Comparison of ENCODE assay signal across 9 cellular contexts in the genomic region with DNA sequence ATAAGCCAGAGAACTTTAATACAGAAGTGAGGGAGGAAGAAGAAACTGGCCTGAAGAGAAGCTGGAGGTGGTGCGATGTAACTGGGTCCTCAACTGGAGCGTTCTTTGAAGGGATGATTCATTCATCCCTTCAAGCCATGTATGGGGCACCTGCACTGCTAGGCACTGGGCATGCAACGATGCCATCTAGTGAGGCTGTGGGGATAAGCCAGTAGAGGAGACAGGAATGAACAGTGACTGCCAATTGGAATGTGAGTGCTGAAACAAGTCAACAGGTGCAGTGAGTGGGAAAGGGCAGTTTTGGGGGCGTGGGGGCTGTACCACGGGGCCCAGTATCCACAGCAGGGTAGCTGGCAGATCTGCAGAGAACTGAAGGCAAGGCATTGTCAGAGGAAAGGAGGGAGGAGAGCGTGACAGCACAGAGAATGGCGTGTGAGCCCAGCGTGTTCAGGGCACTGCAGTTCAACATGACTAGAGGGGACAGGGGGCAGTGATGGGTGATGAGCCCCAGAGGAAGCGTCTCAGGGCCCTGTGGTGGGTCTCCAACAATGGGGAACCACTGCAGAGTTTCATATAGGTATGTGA. TPM values are rescaled to one million over a fixed set of nuclear protein-coding genes. Genes with fewer than 3 reads are reported as not detected.
DNase-seq lines count a peak whose midpoint lies in the region; ATAC-seq and TF ChIP-seq lines count a peak whose summit lies in the region.
"Had no signal": no experiment of that assay in that cellular context is flagged by ENCODE, and none has a peak within 500 bp of the region (broad histone marks: within the 10 kb centered on the region; RNA-seq: fewer than 3 reads in every experiment).

No MANE protein-coding gene starts in this region.

- H3K27ac ChIP-seq in GM23338 (ENCODE audit: low read depth) (no peak overlapping the region), PC-3 (ENCODE audit: low read length) (no peak overlapping the region), fibroblast of lung (ENCODE audit: insufficient read depth, low read length) (no peak overlapping the region)

- H3K79me2 ChIP-seq in GM23338 (replicated peaks; ENCODE audit: insufficient read depth), result peaks cover 9% of the 10 kb centered on the region
- H3K79me2 ChIP-seq in PC-3 (ENCODE audit: low read length), result peaks cover 16% of the 10 kb centered on the region
- peaks cover 28% of the 10 kb centered on the region for H3K79me2 ChIP-seq in fibroblast of lung (ENCODE audit: control insufficient read depth, insufficient read depth, low read length)

- H3K27me3 ChIP-seq in GM23338 (ENCODE audit: insufficient read depth), result no peaks in the 10 kb centered on the region
- H3K27me3 ChIP-seq in PC-3 (ENCODE audit: low read length), result no peaks in the 10 kb centered on the region
- H3K27me3 ChIP-seq in fibroblast of lung (ENCODE audit: control insufficient read depth, insufficient read depth, low read length), result no peaks in the 10 kb centered on the region

- TF ChIP-seq CTCF in AG10803 (conservative IDR thresholded peaks at IDR 0.05; ENCODE audit: low read length) (peak; percentile 46), GM23338 (conservative IDR thresholded peaks at IDR 0.05; ENCODE audit: low read depth in 2 of 2) (peak; percentile 48 to 75), PC-3 (conservative IDR thresholded peaks at IDR 0.05; ENCODE audit: low read depth, low read length) (peak; percentile 86), fibroblast of lung (conservative IDR thresholded peaks at IDR 0.05 in 1 of 2, IDR thresholded peaks at IDR 0.05 in 1 of 2; ENCODE audit: low read depth in 1 of 2, low read length in 2 of 2) (peak; percentile 11 to 42)

- no peaks in the 10 kb centered on the region for H3K27me3 Mint-ChIP-seq in GM23338 (ENCODE audit: insufficient read depth, low read depth, poor library complexity)
- H3K27me3 Mint-ChIP-seq: dendritic cell treated with granulocyte-macrophage colony-stimulating factor and Interleukin-4, amounts not matched to agents 40 ng/mL and 50 ng/mL, for 4 days had no signal

- H3K36me3 ChIP-seq in GM23338 (ENCODE audit: insufficient read depth) (no peaks in the 10 kb centered on the region), PC-3 (ENCODE audit: low read depth, low read length) (0 out of 2 replicates have a peak, but pooled peaks cover 1% of the 10 kb centered on the region), fibroblast of lung (ENCODE audit: control insufficient read depth, insufficient read depth, low read length) (no peaks in the 10 kb centered on the region)

- no peak overlapping the region for H3K4me3 Mint-ChIP-seq in GM23338
- H3K4me3 Mint-ChIP-seq: dendritic cell treated with granulocyte-macrophage colony-stimulating factor and Interleukin-4, amounts not matched to agents 40 ng/mL and 50 ng/mL, for 4 days had no signal

- POLR2A ChIA-PET in PC-3 (lab: Charles Lee; ENCODE audit: unreplicated experiment), result interaction anchor here (1.3 kb wide), 1 partner anchor 42 kb away, joined by 4 read pairs; a partner anchor contains a TSS

- peaks cover 2% of the 10 kb centered on the region; the same call in 1 of the 3 replicates for H3K36me3 Mint-ChIP-seq in GM23338 (ENCODE audit: low read depth)

- H3K27ac Mint-ChIP-seq in GM23338, result no peak overlapping the region
- H3K27ac Mint-ChIP-seq: dendritic cell treated with granulocyte-macrophage colony-stimulating factor and Interleukin-4, amounts not matched to agents 40 ng/mL and 50 ng/mL, for 4 days had no signal

- H3K9me3 Mint-ChIP-seq in GM23338, result no peaks in the 10 kb centered on the region
- H3K9me3 Mint-ChIP-seq: dendritic cell treated with granulocyte-macrophage colony-stimulating factor and Interleukin-4, amounts not matched to agents 40 ng/mL and 50 ng/mL, for 4 days had no signal

- BruUV-seq in PC-3 (replicated peaks; lab: Mats Ljungman, UMichigan), result no TSS peak

- ATAC-seq in GM23338 (peak; percentile 20), PC-3 (peak; percentile 66), HG03460 (IDR thresholded peaks at IDR 0.05; ENCODE audit: unreplicated experiment) (no peak), GM21576 (IDR thresholded peaks at IDR 0.05; ENCODE audit: unreplicated experiment) (no peak)

- DNase-seq in AG10803 (ENCODE audit: low read depth), result peak; percentile 29
- DNase-seq in GM23338 (ENCODE audit: low spot score), result peak; percentile 67
- peak; percentile 85 for DNase-seq in PC-3
- peak in 1 of 2 donors; percentile 44 for DNase-seq in fibroblast of lung (ENCODE audit: low read depth in 2 of 2)
- DNase-seq in superior temporal gyrus (ENCODE audit: extremely low spot score), result peak; percentile 34
- DNase-seq in GM19240 (ENCODE audit: insufficient read length, low spot score), result no peak

- H2AFZ ChIP-seq in GM23338 (no peak overlapping the region), PC-3 (ENCODE audit: low read length) (no peak overlapping the region), fibroblast of lung (ENCODE audit: low read length) (no peak overlapping the region)

- CTCF ChIA-PET in PC-3 (lab: Charles Lee), result no interaction called here

- H3K4me2 ChIP-seq in GM23338 (no peak overlapping the region), PC-3 (ENCODE audit: low read length) (peak overlapping the region; percentile 53), fibroblast of lung (ENCODE audit: extremely low read depth, insufficient read depth, low read length) (no peak overlapping the region)

- peaks cover 5% of the 10 kb centered on the region; the same call in 2 of the 3 replicates for H3K4me1 Mint-ChIP-seq in GM23338

- no peaks in the 10 kb centered on the region for H3K9me2 ChIP-seq in GM23338 (ENCODE audit: insufficient read depth)
- no peaks in the 10 kb centered on the region for H3K9me2 ChIP-seq in PC-3 (replicated peaks; ENCODE audit: low read length)

- intact Hi-C loops in PC-3 (cut with micrococcal nuclease), result no loop called here

- H3K4me3 ChIP-seq in AG10803 (ENCODE audit: low read length), result no peak overlapping the region
- H3K4me3 ChIP-seq in GM23338, result no peak overlapping the region
- H3K4me3 ChIP-seq in PC-3 (ENCODE audit: low read length), result no peak overlapping the region
- H3K4me3 ChIP-seq in fibroblast of lung (replicated peaks in 1 of 4; ENCODE audit: control extremely low read depth in 1 of 4, insufficient read depth in 1 of 4, low read depth in 3 of 4, low read length in 4 of 4), result no peak overlapping the region

- no peaks in the 10 kb centered on the region for H4K20me1 ChIP-seq in GM23338 (replicated peaks; ENCODE audit: insufficient read depth)
- H4K20me1 ChIP-seq in PC-3 (ENCODE audit: low read length), result peaks cover 3% of the 10 kb centered on the region
- no peaks in the 10 kb centered on the region for H4K20me1 ChIP-seq in fibroblast of lung (ENCODE audit: control insufficient read depth, extremely low read depth, insufficient read depth, low read length)

- H3K9ac ChIP-seq in PC-3 (ENCODE audit: low read length), result no peak overlapping the region
- no peak overlapping the region for H3K9ac ChIP-seq in fibroblast of lung (ENCODE audit: insufficient read depth, low read length)

- H3K4me1 ChIP-seq in GM23338 (ENCODE audit: insufficient read depth) (no peaks in the 10 kb centered on the region; the same call in 1 of the 2 replicates), PC-3 (ENCODE audit: insufficient read depth, low read length) (peaks cover 21% of the 10 kb centered on the region), fibroblast of lung (ENCODE audit: control insufficient read depth, extremely low read depth, insufficient read depth, low read length) (peaks cover 2% of the 10 kb centered on the region)

- no peaks in the 10 kb centered on the region for H3K9me3 ChIP-seq in PC-3 (ENCODE audit: low read length)
- H3K9me3 ChIP-seq in fibroblast of lung (ENCODE audit: control insufficient read depth, insufficient read depth, low read depth, low read length), result no peaks in the 10 kb centered on the region

- H3F3A ChIP-seq in GM23338 (replicated peaks; ENCODE audit: low read depth) (no peaks in the 10 kb centered on the region), PC-3 (ENCODE audit: low read length, unreplicated experiment) (no peaks in the 10 kb centered on the region)

TF ChIP-seq in GM23338, 12 proteins besides CTCF, POLR2A, EP300 and RAD21:
- no peak for TF ChIP-seq ZNF114 (CRISPR knock-in tag; IDR thresholded peaks at IDR 0.05)
- no peak for TF ChIP-seq EZH2phosphoT487 (IDR thresholded peaks at IDR 0.05; ENCODE audit: unreplicated experiment)
- no peak for TF ChIP-seq EZH2 (IDR thresholded peaks at IDR 0.05; ENCODE audit: low read depth, unreplicated experiment)
- TF ChIP-seq NANOG (IDR thresholded peaks at IDR 0.05; ENCODE audit: borderline replicate concordance), result no peak
- no peak for TF ChIP-seq STAT1 (IDR thresholded peaks at IDR 0.05; ENCODE audit: unreplicated experiment)
- no peak for TF ChIP-seq POLR2AphosphoS5 (IDR thresholded peaks at IDR 0.05; ENCODE audit: low read depth)
- TF ChIP-seq JUNB (IDR thresholded peaks at IDR 0.05; ENCODE audit: unreplicated experiment), result no peak
- TF ChIP-seq, protein P1, sequence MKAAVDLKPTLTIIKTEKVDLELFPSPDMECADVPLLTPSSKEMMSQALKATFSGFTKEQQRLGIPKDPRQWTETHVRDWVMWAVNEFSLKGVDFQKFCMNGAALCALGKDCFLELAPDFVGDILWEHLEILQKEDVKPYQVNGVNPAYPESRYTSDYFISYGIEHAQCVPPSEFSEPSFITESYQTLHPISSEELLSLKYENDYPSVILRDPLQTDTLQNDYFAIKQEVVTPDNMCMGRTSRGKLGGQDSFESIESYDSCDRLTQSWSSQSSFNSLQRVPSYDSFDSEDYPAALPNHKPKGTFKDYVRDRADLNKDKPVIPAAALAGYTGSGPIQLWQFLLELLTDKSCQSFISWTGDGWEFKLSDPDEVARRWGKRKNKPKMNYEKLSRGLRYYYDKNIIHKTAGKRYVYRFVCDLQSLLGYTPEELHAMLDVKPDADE (IDR thresholded peaks at IDR 0.05), result no peak

RNA-seq across cellular contexts. Expression of a gene that starts 3.8 kb away (rescaled TPM):
- 76.9 and 103 TPM in 2 replicates for total RNA-seq in GM23338 (2014; rRNA removed; shearing (Covaris generic))
- polyA plus RNA-seq in GM23338 (2016; fragmentation: Nextera tagmentation; extraction: Ambion mirVana), result 36.7 and 52.9 TPM in 2 replicates
- 77.3 and 87.0 TPM in 2 replicates for total RNA-seq in PC-3 (2014; rRNA removed)
- total RNA-seq in fibroblast of lung, result 3.1 and 16.5 TPM in 2 replicates
- 19.4 and 53.2 TPM in 2 replicates for polyA plus RNA-seq in fibroblast of lung
- polyA plus RNA-seq in fibroblast of lung (2012), result 12.7 and 45.8 TPM in 2 replicates
- polyA minus RNA-seq in fibroblast of lung (ENCODE audit: low replicate concordance), result 28.5 and 38.4 TPM in 2 replicates

RNA-seq across cellular contexts. Expression of a gene that starts 42.2 kb away (rescaled TPM):
- 283 and 305 TPM in 2 replicates for total RNA-seq in GM23338 (2014; rRNA removed; shearing (Covaris generic))
- 3,258 and 3,794 TPM in 2 replicates for polyA plus RNA-seq in GM23338 (2016; fragmentation: Nextera tagmentation; extraction: Ambion mirVana)
- 216 and 253 TPM in 2 replicates for total RNA-seq in PC-3 (2014; rRNA removed)
- total RNA-seq in fibroblast of lung, result 74.7 and 82.4 TPM in 2 replicates
- 621 and 633 TPM in 2 replicates for polyA plus RNA-seq in fibroblast of lung
- 2,184 and 2,401 TPM in 2 replicates for polyA plus RNA-seq in fibroblast of lung (2012)
- polyA minus RNA-seq in fibroblast of lung (ENCODE audit: low replicate concordance), result 489 and 632 TPM in 2 replicates

Comparison
In these comparisons a context has a peak if more than half of its experiments do, and no peak if none do; other contexts are left out.
1. CTCF ChIP-seq: peak in every context shown above with its lines; median percentile 86 in PC-3; 62 in GM23338; 46 in AG10803; 26 in fibroblast of lung.
2. ATAC-seq: peak in GM23338 (single experiment) and PC-3 (single experiment); none in HG03460 (single experiment) and GM21576 (single experiment).